Comparison of ENCODE assay signal across 1 cellular context in genomic region chr1:229280037-229280828, GRCh38.
TF ChIP-seq lines count a peak whose summit lies in the region.

No MANE protein-coding gene starts in this region.

TF ChIP-seq in SK-N-SH, 30 proteins besides CTCF, POLR2A, EP300 and RAD21:
- no peak for TF ChIP-seq ZBTB33 (IDR thresholded peaks at IDR 0.05; ENCODE audit: borderline replicate concordance, low read depth)
- TF ChIP-seq POLR2AphosphoS5 (IDR thresholded peaks at IDR 0.05; ENCODE audit: low read depth, low read length): no peak
- no peak for TF ChIP-seq RFX5 (IDR thresholded peaks at IDR 0.05; ENCODE audit: low read length)
- no peak for TF ChIP-seq SMC3 (IDR thresholded peaks at IDR 0.05; ENCODE audit: low read depth, low read length)
- no peak for TF ChIP-seq USF1 (IDR thresholded peaks at IDR 0.05; ENCODE audit: borderline replicate concordance, low read depth)
- no peak for TF ChIP-seq MEF2A (IDR thresholded peaks at IDR 0.05; ENCODE audit: borderline replicate concordance, low read depth)
